ENCODE assay signal across 14 cellular contexts in genomic region chr15:90860942-90861675, GRCh38. TPM values are rescaled to one million over a fixed set of nuclear protein-coding genes. Genes with fewer than 3 reads are reported as not detected.
A peak's percentile ranks its signal among the peaks of the same experiment; 100 is the strongest.
DNase-seq lines count a peak whose midpoint lies in the region; ATAC-seq, FAIRE-seq and TF ChIP-seq lines count a peak whose summit lies in the region.
"Had no signal": no experiment of that assay in that cellular context is flagged by ENCODE, and none has a peak within 500 bp of the region (broad histone marks: within the 10 kb centered on the region; RNA-seq: fewer than 3 reads in every experiment).

No MANE protein-coding gene starts in this region.

- FAIRE-seq in bronchial epithelial cell (lab: Jason Lieb, UNC): no peak
- FAIRE-seq: TTC549 had no signal

- H3K27me3 Mint-ChIP-seq in GM23338 (ENCODE audit: insufficient read depth, low read depth, poor library complexity): peaks cover 12% of the 10 kb centered on the region

- H3K4me3 ChIP-seq in bronchial epithelial cell (ENCODE audit: low read depth, low read length): no peak overlapping the region
- H3K4me3 ChIP-seq in GM23338: no peak overlapping the region
- H3K4me3 ChIP-seq: BLaER1, thoracic aorta had no signal

- H3K36me3 ChIP-seq in bronchial epithelial cell (ENCODE audit: control insufficient read depth, insufficient read depth, low read length): no peaks in the 10 kb centered on the region
- H3K36me3 ChIP-seq in GM23338 (ENCODE audit: insufficient read depth): no peaks in the 10 kb centered on the region
- H3K36me3 ChIP-seq: BLaER1, thoracic aorta had no signal

- peak; percentile 28 for DNase-seq in A172 (ENCODE audit: low spot score)
- peak; percentile 77 for DNase-seq in HuH-7.5 (ENCODE audit: low spot score)
- peak; percentile 95 for DNase-seq in NCI-H69 (lab: John Stamatoyannopoulos, UW)
- DNase-seq in bronchial epithelial cell (ENCODE audit: low read depth): peak; percentile 64
- DNase-seq in GM23338 (ENCODE audit: low spot score): no peak
- DNase-seq: activated CD8-positive, alpha-beta memory T cell treated with anti-CD3 and anti-CD28 coated beads, Interleukin-2, amount 50 U/mL, for 48 hours; HCEC 1CT had no signal

- no peak overlapping the region for H3K4me3 Mint-ChIP-seq in GM23338

- peaks cover 13% of the 10 kb centered on the region for H3K4me1 Mint-ChIP-seq in GM23338

- H3K27me3 ChIP-seq in bronchial epithelial cell (ENCODE audit: control insufficient read depth, insufficient read depth, low read length) (no peaks in the 10 kb centered on the region), GM23338 (ENCODE audit: insufficient read depth) (no peaks in the 10 kb centered on the region)
- H3K27me3 ChIP-seq: BLaER1 had no signal

- no peaks in the 10 kb centered on the region for H3F3A ChIP-seq in GM23338 (replicated peaks; ENCODE audit: low read depth)

- ATAC-seq in GM21367 (IDR thresholded peaks at IDR 0.05; ENCODE audit: unreplicated experiment) (no peak), HG03097 (IDR thresholded peaks at IDR 0.05; ENCODE audit: low FRiP score, unreplicated experiment) (no peak), GM23338 (no peak), GM19455 (IDR thresholded peaks at IDR 0.05; ENCODE audit: unreplicated experiment) (no peak)
- ATAC-seq: right cardiac atrium had no signal

- H3K9me2 ChIP-seq in GM23338 (ENCODE audit: insufficient read depth): no peaks in the 10 kb centered on the region

- no peak overlapping the region for H3K27ac ChIP-seq in GM23338 (ENCODE audit: low read depth)
- H3K27ac ChIP-seq: BLaER1, thoracic aorta had no signal

- no peaks in the 10 kb centered on the region for H4K20me1 ChIP-seq in GM23338 (replicated peaks; ENCODE audit: insufficient read depth)
- H4K20me1 ChIP-seq: BLaER1 had no signal

- no peaks in the 10 kb centered on the region for H3K79me2 ChIP-seq in GM23338 (replicated peaks; ENCODE audit: insufficient read depth)

- H3K4me2 ChIP-seq in GM23338: no peak overlapping the region
- H3K4me2 ChIP-seq: BLaER1 had no signal

- peaks cover 8% of the 10 kb centered on the region for H3K4me1 ChIP-seq in GM23338 (ENCODE audit: insufficient read depth)
- H3K4me1 ChIP-seq: BLaER1 had no signal

- no peak overlapping the region for H2AFZ ChIP-seq in GM23338

- no peaks in the 10 kb centered on the region for H3K36me3 Mint-ChIP-seq in GM23338 (ENCODE audit: low read depth)

- H3K27ac Mint-ChIP-seq in GM23338: no peak overlapping the region

- TF ChIP-seq CTCF in bronchial epithelial cell (IDR thresholded peaks at IDR 0.05; ENCODE audit: insufficient read depth, low read length, severe bottlenecking) (no peak), GM23338 (conservative IDR thresholded peaks at IDR 0.05; ENCODE audit: low read depth in 2 of 2) (no peak)

- H3K9me3 Mint-ChIP-seq in GM23338: no peaks in the 10 kb centered on the region

TF ChIP-seq in GM23338, 12 proteins besides CTCF, POLR2A, EP300 and RAD21 (continues in another document):
- no peak for TF ChIP-seq EZH2phosphoT487 (IDR thresholded peaks at IDR 0.05; ENCODE audit: unreplicated experiment)
- no peak for TF ChIP-seq NANOG (IDR thresholded peaks at IDR 0.05; ENCODE audit: borderline replicate concordance)
- no peak for TF ChIP-seq POLR2AphosphoS5 (IDR thresholded peaks at IDR 0.05; ENCODE audit: low read depth)
- TF ChIP-seq STAT1 (IDR thresholded peaks at IDR 0.05; ENCODE audit: unreplicated experiment): no peak
- TF ChIP-seq ZNF114 (CRISPR knock-in tag; IDR thresholded peaks at IDR 0.05): no peak
- TF ChIP-seq ETS1 (IDR thresholded peaks at IDR 0.05): no peak
- no peak for TF ChIP-seq ZNF462 (CRISPR knock-in tag; IDR thresholded peaks at IDR 0.05)
- TF ChIP-seq JUNB (IDR thresholded peaks at IDR 0.05; ENCODE audit: unreplicated experiment): no peak
- no peak for TF ChIP-seq EZH2 (IDR thresholded peaks at IDR 0.05; ENCODE audit: low read depth, unreplicated experiment)
- TF ChIP-seq ZNF331 (CRISPR knock-in tag; IDR thresholded peaks at IDR 0.05; ENCODE audit: low read depth): no peak

RNA-seq across cellular contexts. Expression of gene FURIN, which starts 7.3 kb away (rescaled TPM):
- 56.1 and 60.0 TPM in 2 replicates for total RNA-seq in A172 (2014; rRNA removed; shearing (Covaris generic))
- 32.1 and 49.9 TPM in 2 replicates for total RNA-seq in bronchial epithelial cell
- total RNA-seq in GM23338 (2014; rRNA removed; shearing (Covaris generic)): 15.7 and 20.9 TPM in 2 replicates
- 6.3 and 7.4 TPM in 2 replicates for polyA plus RNA-seq in GM23338 (2016; fragmentation: Nextera tagmentation; extraction: Ambion mirVana)

RNA-seq across cellular contexts. Expression of gene FES, which starts 23.2 kb away (rescaled TPM):
- 0.12 and 0.14 TPM in 2 replicates for total RNA-seq in A172 (2014; rRNA removed; shearing (Covaris generic))
- total RNA-seq in bronchial epithelial cell: 2.6 and 3.2 TPM in 2 replicates
- total RNA-seq in GM23338 (2014; rRNA removed; shearing (Covaris generic)): 14.4 and 18.6 TPM in 2 replicates
- polyA plus RNA-seq in GM23338 (2016; fragmentation: Nextera tagmentation; extraction: Ambion mirVana): 2.7 and 3.1 TPM in 2 replicates

RNA-seq across cellular contexts. Expression of gene MAN2A2, which starts 42.0 kb away (rescaled TPM):
- total RNA-seq in A172 (2014; rRNA removed; shearing (Covaris generic)): 7.3 and 8.0 TPM in 2 replicates
- total RNA-seq in bronchial epithelial cell: 8.4 and 12.3 TPM in 2 replicates
- 3.5 and 17.1 TPM in 2 replicates for total RNA-seq in GM23338 (2014; rRNA removed; shearing (Covaris generic))
- 8.0 and 8.2 TPM in 2 replicates for polyA plus RNA-seq in GM23338 (2016; fragmentation: Nextera tagmentation; extraction: Ambion mirVana)
